8 cellular contexts compared by ENCODE assay signal in genomic region chr19:55632463-55632834, GRCh38. TPM values are rescaled to one million over a fixed set of nuclear protein-coding genes. Genes with fewer than 3 reads are reported as not detected.
DNase-seq lines count a peak whose midpoint lies in the region; ATAC-seq and TF ChIP-seq lines count a peak whose summit lies in the region.

No MANE protein-coding gene starts in this region.

- no peak overlapping the region for H3K23ac ChIP-seq in IMR-90 (ENCODE audit: low read depth, low read length)

- H3K14ac ChIP-seq in IMR-90 (replicated peaks; ENCODE audit: low read depth, low read length): no peak overlapping the region

- peak; percentile 79 for TF ChIP-seq RAD21 in IMR-90 (IDR thresholded peaks at IDR 0.05; ENCODE audit: low read length)

- intact Hi-C loops in IMR-90 (cut with micrococcal nuclease): loop anchor here (1.0 to 10.0 kb wide), 2 partner anchors 115 to 432 kb away; no protein-coding TSS in a partner anchor

- H3K4me2 ChIP-seq in IMR-90 (ENCODE audit: low read depth, low read length): no peak overlapping the region

- H3K9ac ChIP-seq in IMR-90 (ENCODE audit: low read depth, low read length) (0 out of 2 replicates have a peak overlapping the region, but pooled peaks have one; percentile 2), NT2/D1 (ENCODE audit: insufficient read length, low read depth) (no peak overlapping the region)

- H3K27ac ChIP-seq in IMR-90 (ENCODE audit: insufficient read depth, low read length): no peak overlapping the region
- no peak overlapping the region for H3K27ac ChIP-seq in effector memory CD4-positive, alpha-beta T cell (ENCODE audit: insufficient read depth, low read length, poor library complexity, severe bottlenecking)

- H4K5ac ChIP-seq in IMR-90 (ENCODE audit: low read depth, low read length): peak overlapping the region; percentile 85

- no peaks in the 10 kb centered on the region for H3K9me3 ChIP-seq in IMR-90 (ENCODE audit: control insufficient read depth, insufficient read depth, low read length)
- no peaks in the 10 kb centered on the region for H3K9me3 ChIP-seq in NT2/D1 (ENCODE audit: insufficient read depth, low read length)
- H3K9me3 ChIP-seq in effector memory CD4-positive, alpha-beta T cell (ENCODE audit: control insufficient read depth, low read length): no peaks in the 10 kb centered on the region

- CTCF ChIA-PET in IMR-90 (lab: Yijun Ruan, JAX): interaction anchor here (0.6 to 1.5 kb wide), 11 partner anchors 14 to 701 kb away, joined by 3 to 8 read pairs (median 3); partner anchors contain the start of genes CCDC106, U2AF2 and ZNF865

- H3K4me1 ChIP-seq in IMR-90 (ENCODE audit: control insufficient read depth, insufficient read depth, low read length) (peaks cover 9% of the 10 kb centered on the region), NT2/D1 (ENCODE audit: insufficient read depth, insufficient read length) (peaks cover 7% of the 10 kb centered on the region)
- H3K4me1 ChIP-seq in effector memory CD4-positive, alpha-beta T cell (ENCODE audit: control insufficient read depth, insufficient read depth, low read length, poor library complexity, severe bottlenecking): peaks cover 26% of the 10 kb centered on the region

- H4K91ac ChIP-seq in IMR-90 (ENCODE audit: insufficient read depth, low read depth, low read length): no peak overlapping the region; the same call in 1 of the 2 replicates

- H2AK5ac ChIP-seq in IMR-90 (ENCODE audit: low read depth, low read length): no peak overlapping the region; the same call in 1 of the 2 replicates

- dilution Hi-C loops in IMR-90 (cut with HindIII; ENCODE audit: low sequenced_read_pairs, unreplicated experiment): no loop called here

- peaks cover 16% of the 10 kb centered on the region for H3K9me1 ChIP-seq in IMR-90 (ENCODE audit: insufficient read depth, low read length)

- no peak overlapping the region for H3K56ac ChIP-seq in IMR-90 (ENCODE audit: extremely low read depth, insufficient read depth, low read length)

- H4K8ac ChIP-seq in IMR-90 (ENCODE audit: low read depth in 2 of 2, low read length in 2 of 2): peak overlapping the region; percentile 26 to 93

- H2AK9ac ChIP-seq in IMR-90 (replicated peaks; ENCODE audit: low read depth, low read length, poor library complexity): peak overlapping the region; percentile 93

- peak; percentile 73 for ATAC-seq in IMR-90 (ENCODE audit: low read depth)

- peaks cover 19 to 29% of the 10 kb centered on the region in 2 experiments for H3K79me1 ChIP-seq in IMR-90 (ENCODE audit: low read depth in 1 of 2, low read length in 2 of 2)

- H2BK20ac ChIP-seq in IMR-90 (ENCODE audit: low read depth, low read length): no peak overlapping the region

- POLR2A ChIA-PET in IMR-90 (lab: Charles Lee; ENCODE audit: unreplicated experiment): interaction anchor here (0.6 kb wide), 1 partner anchor 9 kb away, joined by 6 read pairs; the partner anchor contains the start of gene ZNF580

- no CpG with 5 or more reads among the region's 3 CpGs for WGBS in IMR-90 (ENCODE audit: extremely low coverage in 2 of 2, insufficient read length in 1 of 2), 2 experiments

- H3K18ac ChIP-seq in IMR-90 (ENCODE audit: low read depth, low read length): no peak overlapping the region

- H3K4ac ChIP-seq in IMR-90 (ENCODE audit: low read depth, low read length): 0 out of 2 replicates have a peak overlapping the region, but pooled peaks have one; percentile 42

- peak; percentile 85 for TF ChIP-seq CTCF in IMR-90 (conservative IDR thresholded peaks at IDR 0.05; ENCODE audit: low read depth, low read length)

- H3K36me3 ChIP-seq in IMR-90 (ENCODE audit: control insufficient read depth, insufficient read depth, low read length) (no peaks in the 10 kb centered on the region), NT2/D1 (ENCODE audit: insufficient read depth, insufficient read length, low read length) (peaks cover 10% of the 10 kb centered on the region)
- no peaks in the 10 kb centered on the region for H3K36me3 ChIP-seq in effector memory CD4-positive, alpha-beta T cell (ENCODE audit: control insufficient read depth, insufficient read depth, low read length)

- BruUV-seq in IMR-90 (replicated peaks; lab: Mats Ljungman, UMichigan): no TSS peak

- H4K20me1 ChIP-seq in IMR-90 (ENCODE audit: insufficient read depth, low read length): 0 out of 2 replicates have a peak, but pooled peaks cover 9% of the 10 kb centered on the region

- H3K4me3 ChIP-seq in IMR-90 (ENCODE audit: insufficient read depth, low read depth, low read length) (no peak overlapping the region), NT2/D1 (ENCODE audit: insufficient read length, low read depth) (no peak overlapping the region)
- H3K4me3 ChIP-seq in effector memory CD4-positive, alpha-beta T cell (ENCODE audit: insufficient read depth, low read depth, low read length, poor library complexity, severe bottlenecking): no peak overlapping the region

- in situ Hi-C loops in Caki2 (cut with HindIII; ENCODE audit: low pct_unique_long_range_greater_than_20kb, low sequenced_read_pairs) (no loop called here), IMR-90 (cut with MboI; ENCODE audit: low sequenced_read_pairs) (loop anchor here (25.0 kb wide), 2 partner anchors 345 to 520 kb away; partner anchors contain the start of genes BRSK1, HSPBP1 and PPP1R12C)

- no peak overlapping the region for H2BK5ac ChIP-seq in IMR-90 (ENCODE audit: low read depth, low read length, poor library complexity, severe bottlenecking)

- 0 out of 3 replicates have a peak overlapping the region, but pooled peaks have one; percentile 12 for H2BK15ac ChIP-seq in IMR-90 (ENCODE audit: low read depth, low read length)

- no peak overlapping the region for H2BK120ac ChIP-seq in IMR-90 (ENCODE audit: low read depth, low read length)

- no peaks in the 10 kb centered on the region for H3K27me3 ChIP-seq in IMR-90 (ENCODE audit: control insufficient read depth, insufficient read depth, low read length)
- no peaks in the 10 kb centered on the region for H3K27me3 ChIP-seq in NT2/D1 (ENCODE audit: insufficient read depth, insufficient read length)
- H3K27me3 ChIP-seq in effector memory CD4-positive, alpha-beta T cell (replicated peaks; ENCODE audit: control insufficient read depth, insufficient read depth, low read length, poor library complexity, severe bottlenecking): no peaks in the 10 kb centered on the region

- TF ChIP-seq POLR2A in IMR-90 (IDR thresholded peaks at IDR 0.05; ENCODE audit: low read depth, low read length): 0 out of 2 replicates have a peak, but pooled peaks have one; percentile 42

- peak overlapping the region; percentile 98 for H2AFZ ChIP-seq in IMR-90 (replicated peaks; ENCODE audit: low read length, poor library complexity)

- DNase-seq in Caki2 (ENCODE audit: low read depth) (peak; percentile 84), IMR-90 (peak; percentile 96), NT2/D1 (ENCODE audit: low read depth, low spot score) (peak; percentile 90), midbrain (lab: John Stamatoyannopoulos, UW) (peak; percentile 91), GM19240 (ENCODE audit: insufficient read length, low spot score) (no peak)
- DNase-seq in activated CD8-positive, alpha-beta memory T cell treated with anti-CD3 and anti-CD28 coated beads for 24 hours: peak; percentile 90
- DNase-seq in effector memory CD4-positive, alpha-beta T cell: peak; percentile 68 to 89 (median 78)
- DNase-seq in stimulated activated CD8-positive, alpha-beta memory T cell treated with anti-CD3 and anti-CD28 coated beads, Interleukin-4, amount 100 ng/mL, for 1 hour (ENCODE audit: low read depth in 2 of 2, low spot score in 1 of 2): peak; percentile 76 to 80

TF ChIP-seq in IMR-90, 13 proteins besides CTCF, POLR2A, EP300 and RAD21 (continues in another document):
- TF ChIP-seq RFX5 (IDR thresholded peaks at IDR 0.05; ENCODE audit: low read depth, low read length) (peak; percentile 35; the same call in 1 of the 2 replicates), MAZ (IDR thresholded peaks at IDR 0.05; ENCODE audit: borderline replicate concordance, low read depth, low read length) (peak; percentile 29; the same call in 1 of the 2 replicates), CEBPB (IDR thresholded peaks at IDR 0.05; ENCODE audit: low read depth, low read length) (no peak)

RNA-seq across cellular contexts. Expression of gene ZNF784, which starts 8.1 kb away (rescaled TPM):
- total RNA-seq in Caki2 (2014; rRNA removed; shearing (Covaris generic); ENCODE audit: low replicate concordance): 3.6 and 14.3 TPM in 2 replicates
- 2.5 TPM in 2 replicates for total RNA-seq in IMR-90 (2012; rRNA removed)
- polyA plus RNA-seq in IMR-90 (2012; rRNA removed): 3.7 and 4.1 TPM in 2 replicates
- polyA plus RNA-seq in IMR-90 (2012; cell fraction: cytosol; rRNA removed): 3.2 and 4.1 TPM in 2 replicates
- polyA plus RNA-seq in IMR-90 (2012; cell fraction: nucleus; rRNA removed; ENCODE audit: low replicate concordance): 9.5 and 20.0 TPM in 2 replicates

RNA-seq across cellular contexts. Expression of gene ZNF580, which starts 8.4 kb away (rescaled TPM):
- total RNA-seq in Caki2 (2014; rRNA removed; shearing (Covaris generic); ENCODE audit: low replicate concordance): 2.3 and 12.1 TPM in 2 replicates
- 1.4 and 1.7 TPM in 2 replicates for total RNA-seq in IMR-90 (2012; rRNA removed)
- 36.9 and 44.4 TPM in 2 replicates for polyA plus RNA-seq in IMR-90 (2012; rRNA removed)
- polyA plus RNA-seq in IMR-90 (2012; cell fraction: cytosol; rRNA removed): 31.7 and 69.6 TPM in 2 replicates
- polyA plus RNA-seq in IMR-90 (2012; cell fraction: nucleus; rRNA removed; ENCODE audit: low replicate concordance): 74.8 and 129 TPM in 2 replicates

RNA-seq across cellular contexts. Expression of gene ZNF581, which starts 11.0 kb away (rescaled TPM):
- 10.8 and 23.3 TPM in 2 replicates for total RNA-seq in Caki2 (2014; rRNA removed; shearing (Covaris generic); ENCODE audit: low replicate concordance)
- total RNA-seq in IMR-90 (2012; rRNA removed): 9.7 and 10.0 TPM in 2 replicates
- 21.9 and 24.5 TPM in 2 replicates for polyA plus RNA-seq in IMR-90 (2012; rRNA removed)
- polyA plus RNA-seq in IMR-90 (2012; cell fraction: cytosol; rRNA removed): 17.7 and 25.7 TPM in 2 replicates
- polyA plus RNA-seq in IMR-90 (2012; cell fraction: nucleus; rRNA removed; ENCODE audit: low replicate concordance): 13.3 and 24.2 TPM in 2 replicates

RNA-seq across cellular contexts. Expression of gene CCDC106, which starts 15.6 kb away (rescaled TPM):
- total RNA-seq in Caki2 (2014; rRNA removed; shearing (Covaris generic); ENCODE audit: low replicate concordance): 7.8 and 9.3 TPM in 2 replicates
- 2.2 and 2.3 TPM in 2 replicates for total RNA-seq in IMR-90 (2012; rRNA removed)
- 13.6 and 15.0 TPM in 2 replicates for polyA plus RNA-seq in IMR-90 (2012; rRNA removed)
- polyA plus RNA-seq in IMR-90 (2012; cell fraction: cytosol; rRNA removed): 17.1 and 19.8 TPM in 2 replicates
- 17.7 and 35.9 TPM in 2 replicates for polyA plus RNA-seq in IMR-90 (2012; cell fraction: nucleus; rRNA removed; ENCODE audit: low replicate concordance)

RNA-seq across cellular contexts. Expression of gene U2AF2, which starts 22.4 kb away (rescaled TPM):
- total RNA-seq in Caki2 (2014; rRNA removed; shearing (Covaris generic); ENCODE audit: low replicate concordance): 129 and 183 TPM in 2 replicates
- 96.1 and 120 TPM in 2 replicates for total RNA-seq in IMR-90 (2012; rRNA removed)
- 260 and 303 TPM in 2 replicates for polyA plus RNA-seq in IMR-90 (2012; rRNA removed)
- polyA plus RNA-seq in IMR-90 (2012; cell fraction: cytosol; rRNA removed): 162 and 288 TPM in 2 replicates
- polyA plus RNA-seq in IMR-90 (2012; cell fraction: nucleus; rRNA removed; ENCODE audit: low replicate concordance): 279 and 320 TPM in 2 replicates
